19 cellular contexts compared by ENCODE assay signal in the genomic region with DNA sequence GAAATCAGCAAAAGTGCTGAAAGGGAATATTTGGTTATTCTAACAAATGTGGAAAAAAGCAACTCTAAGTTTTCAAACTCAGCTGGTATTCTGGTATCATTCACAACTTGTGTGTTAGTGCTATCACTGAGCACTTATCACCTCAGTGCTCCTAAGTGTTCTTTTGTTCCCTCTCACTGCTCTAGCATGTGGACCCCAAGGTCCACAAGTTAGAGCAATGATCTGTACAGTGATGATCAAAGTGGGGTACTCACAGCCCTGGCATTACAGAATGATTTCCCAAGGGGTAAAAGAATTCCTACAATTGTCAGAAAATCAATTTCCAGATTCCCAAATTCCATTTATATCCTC.
DNase-seq lines count a peak whose midpoint lies in the region; ATAC-seq, FAIRE-seq and TF ChIP-seq lines count a peak whose summit lies in the region.
"Had no signal": no experiment of that assay in that cellular context is flagged by ENCODE, and none has a peak within 500 bp of the region (broad histone marks: within the 10 kb centered on the region; RNA-seq: fewer than 3 reads in every experiment).

No MANE protein-coding gene starts in this region.

- H3K27me3 ChIP-seq in HUES48 (ENCODE audit: control insufficient read depth, insufficient read depth, low read length) (no peaks in the 10 kb centered on the region), H1 (replicated peaks in 1 of 4; ENCODE audit: control insufficient read depth in 3 of 4, extremely low read depth in 1 of 4, insufficient read depth in 3 of 4, low read length in 3 of 4) (peaks cover 0 to 1% (median 0%) of the 10 kb centered on the region in 4 experiments; a peak in 3 of 7 replicates), neural progenitor cell (no peaks in the 10 kb centered on the region)
- H3K27me3 ChIP-seq: BE2C had no signal

- peak overlapping the region; percentile 68; the same call in 1 of the 2 replicates for H3K18ac ChIP-seq in H1 (ENCODE audit: extremely low read depth, low read length)

- H3K36me3 ChIP-seq in HUES48 (ENCODE audit: control insufficient read depth, insufficient read depth, low read length) (no peaks in the 10 kb centered on the region), H1 (ENCODE audit: control insufficient read depth in 2 of 4, insufficient read depth in 4 of 4, low read length in 3 of 4) (no peaks in the 10 kb centered on the region), neural progenitor cell (no peaks in the 10 kb centered on the region)
- H3K36me3 ChIP-seq: BE2C had no signal

- no peak for ATAC-seq in HG03442 (IDR thresholded peaks at IDR 0.05; ENCODE audit: unreplicated experiment)
- ATAC-seq in stimulated activated naive CD8-positive, alpha-beta T cell treated with anti-CD3 and anti-CD28 coated beads, Interleukin-15, amount 100 ng/mL, for 72 hours, result no peak
- no peak for ATAC-seq in stimulated activated naive B cell treated with anti-CD40 and anti-IgM and Interleukin-4, amounts not matched to agents 10 μg/mL and 1 μg/mL and 100 μg/mL, for 72 hours (replicated peaks)
- ATAC-seq: GM12878 had no signal

- no peak overlapping the region for H3K23ac ChIP-seq in H1 (ENCODE audit: insufficient read length)

- H4K20me1 ChIP-seq in H1 (replicated peaks in 1 of 2; ENCODE audit: control insufficient read depth in 1 of 2, insufficient read depth in 2 of 2, low read length in 2 of 2), result no peaks in the 10 kb centered on the region
- H4K20me1 ChIP-seq in neural progenitor cell (ENCODE audit: low read depth), result no peaks in the 10 kb centered on the region

- H3K4me1 ChIP-seq in HUES48 (ENCODE audit: control insufficient read depth, insufficient read depth, low read length) (peaks cover 44% of the 10 kb centered on the region), H1 (replicated peaks in 1 of 4; ENCODE audit: control insufficient read depth in 3 of 4, insufficient read depth in 4 of 4, low read length in 3 of 4) (peaks cover 2 to 30% (median 12%) of the 10 kb centered on the region in 4 experiments; a peak in 6 of 7 replicates), neural progenitor cell (peaks cover 35% of the 10 kb centered on the region)
- H3K4me1 ChIP-seq: BE2C had no signal

- H2AFZ ChIP-seq in H1 (ENCODE audit: low read length) (no peak overlapping the region), neural progenitor cell (replicated peaks) (no peak overlapping the region)

- no peak overlapping the region for H3K4ac ChIP-seq in H1 (replicated peaks; ENCODE audit: insufficient read length, low read depth, low read length)

- H2BK20ac ChIP-seq in H1 (ENCODE audit: low read length), result no peak overlapping the region

- H3K79me1 ChIP-seq in H1 (ENCODE audit: low read depth, low read length), result no peaks in the 10 kb centered on the region

- H3K27ac ChIP-seq in HUES48 (ENCODE audit: low read depth, low read length) (peak overlapping the region; percentile 93), H1 (ENCODE audit: low read depth, low read length) (no peak overlapping the region), neural progenitor cell (no peak overlapping the region)
- H3K27ac ChIP-seq: HL-60 had no signal

- H2BK120ac ChIP-seq in H1 (replicated peaks; ENCODE audit: low read depth, low read length), result no peak overlapping the region

- TF ChIP-seq CTCF in H1 (IDR thresholded peaks at IDR 0.05; ENCODE audit: control extremely low read depth in 1 of 3, insufficient read depth in 1 of 3, low read depth in 1 of 3, low read length in 3 of 3), result no peak
- TF ChIP-seq CTCF in neural progenitor cell (IDR thresholded peaks at IDR 0.05), result no peak

- H3K4me3 Mint-ChIP-seq in neural progenitor cell, result no peak overlapping the region
- no peak overlapping the region for H3K4me3 Mint-ChIP-seq in stimulated activated naive CD8-positive, alpha-beta T cell treated with anti-CD3 and anti-CD28 coated beads, Interleukin-15, amount 100 ng/mL, for 72 hours
- no peak overlapping the region for H3K4me3 Mint-ChIP-seq in stimulated activated naive B cell treated with anti-CD40 and anti-IgM and Interleukin-4, amounts not matched to agents 10 μg/mL and 1 μg/mL and 100 μg/mL, for 72 hours
- H3K4me3 Mint-ChIP-seq: CD4-positive, CD25-positive, alpha-beta regulatory T cell; CD8-positive, alpha-beta memory T cell had no signal

- CTCF ChIA-PET in H1 (lab: Charles Lee; ENCODE audit: partially characterized antibody), result interaction anchor here (0.8 to 1.8 kb wide), 3 partner anchors 14 to 197 kb away, joined by 3 to 7 read pairs (median 3); no protein-coding TSS in a partner anchor

- TF ChIP-seq RAD21 in H1 (IDR thresholded peaks at IDR 0.05 in 1 of 2, conservative IDR thresholded peaks at IDR 0.05 in 1 of 2; ENCODE audit: low read depth in 2 of 2, low read length in 2 of 2), result no peak

- no peaks in the 10 kb centered on the region for H3K36me3 Mint-ChIP-seq in neural progenitor cell
- H3K36me3 Mint-ChIP-seq in stimulated activated naive B cell treated with anti-CD40 and anti-IgM and Interleukin-4, amounts not matched to agents 10 μg/mL and 1 μg/mL and 100 μg/mL, for 72 hours, result no peaks in the 10 kb centered on the region
- H3K36me3 Mint-ChIP-seq: CD4-positive, CD25-positive, alpha-beta regulatory T cell had no signal

- H3K14ac ChIP-seq in H1 (ENCODE audit: insufficient read length), result no peak overlapping the region

- no peaks in the 10 kb centered on the region for H3K79me2 ChIP-seq in H1 (ENCODE audit: control insufficient read depth in 1 of 2, insufficient read depth in 2 of 2, low read length in 2 of 2)
- no peaks in the 10 kb centered on the region for H3K79me2 ChIP-seq in neural progenitor cell (ENCODE audit: low read depth)

- no peaks in the 10 kb centered on the region for H3K9me3 ChIP-seq in HUES48 (ENCODE audit: control insufficient read depth, insufficient read depth, low read length)
- no peaks in the 10 kb centered on the region for H3K9me3 ChIP-seq in H1 (ENCODE audit: insufficient read depth in 2 of 2, low read depth in 1 of 2, low read length in 1 of 2)
- H3K9me3 ChIP-seq in neural progenitor cell (ENCODE audit: low read depth), result no peaks in the 10 kb centered on the region
- H3K9me3 ChIP-seq: BE2C had no signal

- H3K4me2 ChIP-seq in H1 (ENCODE audit: insufficient read depth in 1 of 2, low read depth in 2 of 2, low read length in 2 of 2), result peak overlapping the region; percentile 43 to 46; a peak in 3 of 4 replicates
- H3K4me2 ChIP-seq in neural progenitor cell, result peak overlapping the region; percentile 74

- peak overlapping the region; percentile 12 for H4K91ac ChIP-seq in H1 (replicated peaks; ENCODE audit: insufficient read length, low read length)

- TF ChIP-seq EP300 in H1 (IDR thresholded peaks at IDR 0.05; ENCODE audit: borderline replicate concordance in 1 of 2, low read depth in 2 of 2, low read length in 2 of 2), result no peak

- H3K9ac ChIP-seq in HUES48 (ENCODE audit: low read depth, low read length) (no peak overlapping the region), H1 (replicated peaks in 1 of 4; ENCODE audit: extremely low read depth in 1 of 4, low read depth in 3 of 4, low read length in 3 of 4) (no peak overlapping the region), neural progenitor cell (no peak overlapping the region)

- H3K23me2 ChIP-seq in H1 (ENCODE audit: low read depth, low read length), result no peaks in the 10 kb centered on the region

- peak overlapping the region; percentile 13; the same call in 1 of the 2 replicates for H2BK5ac ChIP-seq in H1 (ENCODE audit: low read depth, low read length)

- H4K5ac ChIP-seq in H1 (ENCODE audit: insufficient read length, low read depth, low read length), result peak overlapping the region; percentile 19

- no peak for TF ChIP-seq POLR2A in H1 (IDR thresholded peaks at IDR 0.05; ENCODE audit: control extremely low read depth in 1 of 2, low read depth in 2 of 2, low read length in 2 of 2)

- no peak for DNase-seq in H1 (ENCODE audit: low read depth in 1 of 2, low spot score in 2 of 2)
- DNase-seq in neural progenitor cell (ENCODE audit: low spot score), result peak; percentile 18
- DNase-seq in stimulated activated naive CD8-positive, alpha-beta T cell treated with anti-CD3 and anti-CD28 coated beads, Interleukin-15, amount 100 ng/mL, for 72 hours, result no peak
- no peak for DNase-seq in stimulated activated naive B cell treated with anti-CD40 and anti-IgM and Interleukin-4, amounts not matched to agents 10 μg/mL and 1 μg/mL and 100 μg/mL, for 72 hours
- DNase-seq: ACHN; BE2C; C1 segment of cervical spinal cord; CD4-positive, CD25-positive, alpha-beta regulatory T cell; CD8-positive, alpha-beta memory T cell; COR-L47; DMS 273 treated with DMSO at 0.1 percent for 48 hours; DMS53; DND-41; EL; HCEC 1CT had no signal

- POLR2A ChIA-PET in H1 (lab: Charles Lee; ENCODE audit: partially characterized antibody), result interaction anchor here (1.0 kb wide), 1 partner anchor 59 kb away, joined by 3 read pairs; no protein-coding TSS in a partner anchor

- H3K9me3 Mint-ChIP-seq in neural progenitor cell, result peaks cover 9% of the 10 kb centered on the region
- H3K9me3 Mint-ChIP-seq in stimulated activated naive CD8-positive, alpha-beta T cell treated with anti-CD3 and anti-CD28 coated beads, Interleukin-15, amount 100 ng/mL, for 72 hours, result peaks cover 12 to 13% of the 10 kb centered on the region in 2 donors
- H3K9me3 Mint-ChIP-seq in stimulated activated naive B cell treated with anti-CD40 and anti-IgM and Interleukin-4, amounts not matched to agents 10 μg/mL and 1 μg/mL and 100 μg/mL, for 72 hours, result peaks cover 0 to 9% of the 10 kb centered on the region in 2 donors

- H2AK5ac ChIP-seq in H1 (ENCODE audit: low read depth, low read length), result peak overlapping the region; percentile 96; the same call in 1 of the 2 replicates

- H3K56ac ChIP-seq in H1 (replicated peaks; ENCODE audit: insufficient read length, low read depth, low read length), result no peak overlapping the region

- no peak overlapping the region for H2BK15ac ChIP-seq in H1 (ENCODE audit: low read length)

- H3K4me1 Mint-ChIP-seq in neural progenitor cell, result peaks cover 24% of the 10 kb centered on the region
- H3K4me1 Mint-ChIP-seq in stimulated activated naive CD8-positive, alpha-beta T cell treated with anti-CD3 and anti-CD28 coated beads, Interleukin-15, amount 100 ng/mL, for 72 hours, result no peaks in the 10 kb centered on the region
- no peaks in the 10 kb centered on the region for H3K4me1 Mint-ChIP-seq in stimulated activated naive B cell treated with anti-CD40 and anti-IgM and Interleukin-4, amounts not matched to agents 10 μg/mL and 1 μg/mL and 100 μg/mL, for 72 hours
- H3K4me1 Mint-ChIP-seq: CD4-positive, CD25-positive, alpha-beta regulatory T cell; CD8-positive, alpha-beta memory T cell had no signal

- H3K27me3 Mint-ChIP-seq in neural progenitor cell (ENCODE audit: insufficient read depth, low read depth), result peaks cover 2% of the 10 kb centered on the region
- peaks cover 27% of the 10 kb centered on the region for H3K27me3 Mint-ChIP-seq in stimulated activated naive CD8-positive, alpha-beta T cell treated with anti-CD3 and anti-CD28 coated beads, Interleukin-15, amount 100 ng/mL, for 72 hours
- no peaks in the 10 kb centered on the region for H3K27me3 Mint-ChIP-seq in stimulated activated naive B cell treated with anti-CD40 and anti-IgM and Interleukin-4, amounts not matched to agents 10 μg/mL and 1 μg/mL and 100 μg/mL, for 72 hours
- H3K27me3 Mint-ChIP-seq: CD4-positive, CD25-positive, alpha-beta regulatory T cell had no signal

- H4K8ac ChIP-seq in H1 (ENCODE audit: extremely low read depth, insufficient read depth, low read length), result no peak overlapping the region

- H2BK12ac ChIP-seq in H1 (ENCODE audit: low read depth, low read length), result peak overlapping the region; percentile 70

- FAIRE-seq in H1 (lab: Jason Lieb, UNC), result peak; percentile 80
- FAIRE-seq: GM12878 had no signal

- no peak overlapping the region for H3K27ac Mint-ChIP-seq in neural progenitor cell
- peak overlapping the region in 1 of 2 donors; percentile 4 for H3K27ac Mint-ChIP-seq in stimulated activated naive CD8-positive, alpha-beta T cell treated with anti-CD3 and anti-CD28 coated beads, Interleukin-15, amount 100 ng/mL, for 72 hours
- H3K27ac Mint-ChIP-seq in stimulated activated naive B cell treated with anti-CD40 and anti-IgM and Interleukin-4, amounts not matched to agents 10 μg/mL and 1 μg/mL and 100 μg/mL, for 72 hours, result no peak overlapping the region
- H3K27ac Mint-ChIP-seq: CD4-positive, CD25-positive, alpha-beta regulatory T cell; CD8-positive, alpha-beta memory T cell had no signal

- H3F3A ChIP-seq in neural progenitor cell (ENCODE audit: low read depth), result peaks cover 26% of the 10 kb centered on the region

- H3K4me3 ChIP-seq in HUES48 (ENCODE audit: low read depth, low read length), result no peak overlapping the region
- H3K4me3 ChIP-seq in H1 (ENCODE audit: extremely low read depth in 1 of 4, insufficient read depth in 2 of 4, low read depth in 3 of 4, low read length in 4 of 4), result peak overlapping the region in 1 of 4 experiments; percentile 38; a peak in 1 of 8 replicates
- H3K4me3 ChIP-seq in neural progenitor cell, result peak overlapping the region; percentile 7
- H3K4me3 ChIP-seq: GM12878 had no signal
